Comparison of ENCODE assay signal across 2 cellular contexts in the genomic region with DNA sequence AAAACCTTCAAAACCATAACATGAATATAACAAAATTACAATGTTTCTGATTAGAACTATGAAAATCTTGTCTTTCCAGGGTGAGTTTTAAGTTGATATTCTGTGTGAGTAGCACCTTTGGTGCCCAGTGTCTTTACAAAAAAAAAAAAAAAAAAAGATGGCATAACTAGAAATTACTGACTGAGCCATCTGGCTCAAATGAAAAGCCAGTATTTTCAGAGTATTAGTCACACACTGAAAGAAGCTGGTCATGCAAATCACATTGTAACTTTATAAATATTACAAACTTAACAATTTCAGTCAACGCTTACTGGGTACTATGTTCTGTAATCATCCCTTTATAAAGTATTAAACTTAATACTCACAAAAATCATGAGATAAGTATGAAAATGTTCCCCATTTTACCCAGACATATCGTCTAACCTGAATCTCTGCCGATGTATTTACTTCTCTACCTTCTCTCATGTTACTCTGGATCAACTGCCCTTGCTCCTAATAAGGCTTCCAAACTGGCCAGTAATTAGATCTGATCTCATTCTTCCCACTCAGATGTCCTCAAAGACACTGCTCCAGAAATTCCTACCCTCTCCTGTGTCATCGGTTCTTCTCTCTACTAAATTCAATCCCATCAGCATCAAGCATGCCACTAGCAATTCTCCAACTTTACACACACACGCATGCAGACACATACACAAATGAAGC.
TF ChIP-seq lines count a peak whose summit lies in the region.

No MANE protein-coding gene starts in this region.

TF ChIP-seq in HEK293, 187 proteins besides CTCF, POLR2A, EP300 and RAD21:
- TF ChIP-seq ZNF362 (tag by site-specific recombination; IDR thresholded peaks at IDR 0.05) (peak; percentile 58; the same call in 1 of the 2 replicates), ZNF600 (tag by site-specific recombination; IDR thresholded peaks at IDR 0.05) (peak; percentile 91), ZNF768 (tag by site-specific recombination; IDR thresholded peaks at IDR 0.05) (no peak), ELK4 (IDR thresholded peaks at IDR 0.05; ENCODE audit: borderline replicate concordance, low read depth, low read length) (no peak), ZNF391 (tag by site-specific recombination; IDR thresholded peaks at IDR 0.05; ENCODE audit: borderline replicate concordance, low read depth) (no peak), ZBTB17 (tag by site-specific recombination; IDR thresholded peaks at IDR 0.05) (peak; percentile 70; the same call in 1 of the 2 replicates), KLF17 (tag by site-specific recombination; IDR thresholded peaks at IDR 0.05) (no peak), ZFHX2 (tag by site-specific recombination; conservative IDR thresholded peaks at IDR 0.05) (0 out of 2 replicates have a peak, but pooled peaks have one; percentile 16)

TF ChIP-seq in K562, 482 proteins besides CTCF, POLR2A, EP300 and RAD21:
- TF ChIP-seq, protein P1, sequence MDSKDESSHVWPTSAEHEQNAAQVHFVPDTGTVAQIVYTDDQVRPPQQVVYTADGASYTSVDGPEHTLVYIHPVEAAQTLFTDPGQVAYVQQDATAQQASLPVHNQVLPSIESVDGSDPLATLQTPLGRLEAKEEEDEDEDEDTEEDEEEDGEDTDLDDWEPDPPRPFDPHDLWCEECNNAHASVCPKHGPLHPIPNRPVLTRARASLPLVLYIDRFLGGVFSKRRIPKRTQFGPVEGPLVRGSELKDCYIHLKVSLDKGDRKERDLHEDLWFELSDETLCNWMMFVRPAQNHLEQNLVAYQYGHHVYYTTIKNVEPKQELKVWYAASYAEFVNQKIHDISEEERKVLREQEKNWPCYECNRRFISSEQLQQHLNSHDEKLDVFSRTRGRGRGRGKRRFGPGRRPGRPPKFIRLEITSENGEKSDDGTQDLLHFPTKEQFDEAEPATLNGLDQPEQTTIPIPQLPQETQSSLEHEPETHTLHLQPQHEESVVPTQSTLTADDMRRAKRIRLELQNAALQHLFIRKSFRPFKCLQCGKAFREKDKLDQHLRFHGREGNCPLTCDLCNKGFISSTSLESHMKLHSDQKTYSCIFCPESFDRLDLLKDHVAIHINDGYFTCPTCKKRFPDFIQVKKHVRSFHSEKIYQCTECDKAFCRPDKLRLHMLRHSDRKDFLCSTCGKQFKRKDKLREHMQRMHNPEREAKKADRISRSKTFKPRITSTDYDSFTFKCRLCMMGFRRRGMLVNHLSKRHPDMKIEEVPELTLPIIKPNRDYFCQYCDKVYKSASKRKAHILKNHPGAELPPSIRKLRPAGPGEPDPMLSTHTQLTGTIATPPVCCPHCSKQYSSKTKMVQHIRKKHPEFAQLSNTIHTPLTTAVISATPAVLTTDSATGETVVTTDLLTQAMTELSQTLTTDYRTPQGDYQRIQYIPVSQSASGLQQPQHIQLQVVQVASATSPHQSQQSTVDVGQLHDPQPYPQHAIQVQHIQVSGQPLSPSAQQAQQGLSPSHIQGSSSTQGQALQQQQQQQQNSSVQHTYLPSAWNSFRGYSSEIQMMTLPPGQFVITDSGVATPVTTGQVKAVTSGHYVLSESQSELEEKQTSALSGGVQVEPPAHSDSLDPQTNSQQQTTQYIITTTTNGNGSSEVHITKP (IDR thresholded peaks at IDR 0.05; ENCODE audit: partially characterized antibody) = no peak
- TF ChIP-seq MGA (IDR thresholded peaks at IDR 0.05) = no peak
- TF ChIP-seq ZNF717 (CRISPR knock-in tag; IDR thresholded peaks at IDR 0.05) = no peak
- TF ChIP-seq ZNF695 (CRISPR knock-in tag; IDR thresholded peaks at IDR 0.05) = no peak
- no peak for TF ChIP-seq HLTF (IDR thresholded peaks at IDR 0.05)
- no peak for TF ChIP-seq DPF2 (IDR thresholded peaks at IDR 0.05)
- TF ChIP-seq, protein P2, sequence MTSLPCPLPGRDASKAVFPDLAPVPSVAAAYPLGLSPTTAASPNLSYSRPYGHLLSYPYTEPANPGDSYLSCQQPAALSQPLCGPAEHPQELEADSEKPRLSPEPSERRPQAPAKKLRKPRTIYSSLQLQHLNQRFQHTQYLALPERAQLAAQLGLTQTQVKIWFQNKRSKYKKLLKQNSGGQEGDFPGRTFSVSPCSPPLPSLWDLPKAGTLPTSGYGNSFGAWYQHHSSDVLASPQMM (CRISPR knock-in tag; IDR thresholded peaks at IDR 0.05) = no peak
- TF ChIP-seq SMAD4 (CRISPR knock-in tag; conservative IDR thresholded peaks at IDR 0.05) = no peak
- no peak for TF ChIP-seq HDAC8 (tag; IDR thresholded peaks at IDR 0.05)
- TF ChIP-seq CLOCK (CRISPR knock-in tag; IDR thresholded peaks at IDR 0.05; ENCODE audit: borderline replicate concordance) = no peak
- no peak for TF ChIP-seq HOXB6 (CRISPR knock-in tag; IDR thresholded peaks at IDR 0.05; ENCODE audit: borderline replicate concordance)
- no peak for TF ChIP-seq POLR2B (IDR thresholded peaks at IDR 0.05; ENCODE audit: low read depth, partially characterized antibody)
- TF ChIP-seq, protein P3, sequence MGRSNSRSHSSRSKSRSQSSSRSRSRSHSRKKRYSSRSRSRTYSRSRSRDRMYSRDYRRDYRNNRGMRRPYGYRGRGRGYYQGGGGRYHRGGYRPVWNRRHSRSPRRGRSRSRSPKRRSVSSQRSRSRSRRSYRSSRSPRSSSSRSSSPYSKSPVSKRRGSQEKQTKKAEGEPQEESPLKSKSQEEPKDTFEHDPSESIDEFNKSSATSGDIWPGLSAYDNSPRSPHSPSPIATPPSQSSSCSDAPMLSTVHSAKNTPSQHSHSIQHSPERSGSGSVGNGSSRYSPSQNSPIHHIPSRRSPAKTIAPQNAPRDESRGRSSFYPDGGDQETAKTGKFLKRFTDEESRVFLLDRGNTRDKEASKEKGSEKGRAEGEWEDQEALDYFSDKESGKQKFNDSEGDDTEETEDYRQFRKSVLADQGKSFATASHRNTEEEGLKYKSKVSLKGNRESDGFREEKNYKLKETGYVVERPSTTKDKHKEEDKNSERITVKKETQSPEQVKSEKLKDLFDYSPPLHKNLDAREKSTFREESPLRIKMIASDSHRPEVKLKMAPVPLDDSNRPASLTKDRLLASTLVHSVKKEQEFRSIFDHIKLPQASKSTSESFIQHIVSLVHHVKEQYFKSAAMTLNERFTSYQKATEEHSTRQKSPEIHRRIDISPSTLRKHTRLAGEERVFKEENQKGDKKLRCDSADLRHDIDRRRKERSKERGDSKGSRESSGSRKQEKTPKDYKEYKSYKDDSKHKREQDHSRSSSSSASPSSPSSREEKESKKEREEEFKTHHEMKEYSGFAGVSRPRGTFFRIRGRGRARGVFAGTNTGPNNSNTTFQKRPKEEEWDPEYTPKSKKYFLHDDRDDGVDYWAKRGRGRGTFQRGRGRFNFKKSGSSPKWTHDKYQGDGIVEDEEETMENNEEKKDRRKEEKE (IDR thresholded peaks at IDR 0.05; ENCODE audit: borderline replicate concordance in 1 of 2, control insufficient read depth in 1 of 2, low read depth in 2 of 2, low read length in 1 of 2) = no peak
- TF ChIP-seq SMARCE1 (IDR thresholded peaks at IDR 0.05) = no peak
- no peak for TF ChIP-seq CEBPB (tag; IDR thresholded peaks at IDR 0.05)
